Comparison of ENCODE assay signal across 8 cellular contexts in genomic region chr9:69027355-69028097, GRCh38.
DNase-seq lines count a peak whose midpoint lies in the region; ATAC-seq, FAIRE-seq and TF ChIP-seq lines count a peak whose summit lies in the region.

No MANE protein-coding gene starts in this region.

- ATAC-seq in GM21576 (IDR thresholded peaks at IDR 0.05; ENCODE audit: unreplicated experiment), result peak; percentile 78

- no peak overlapping the region for H3K27ac ChIP-seq in brain microvascular endothelial cell

- FAIRE-seq in RCC 7860 (lab: Jason Lieb, UNC), result peak; percentile 28

- no peaks in the 10 kb centered on the region for H3K36me3 ChIP-seq in brain microvascular endothelial cell (replicated peaks)

- in situ Hi-C loops in brain microvascular endothelial cell (cut with HindIII; ENCODE audit: low pct_ligation_motif_present, low sequenced_read_pairs), result no loop called here

- no peak overlapping the region for H3K4me3 ChIP-seq in brain microvascular endothelial cell (ENCODE audit: low read depth, low read length)

- peak; percentile 85 for TF ChIP-seq CTCF in brain microvascular endothelial cell (IDR thresholded peaks at IDR 0.05; ENCODE audit: low read depth, low read length, missing control alignments)

- H3K27me3 ChIP-seq in brain microvascular endothelial cell (replicated peaks), result no peaks in the 10 kb centered on the region

- peak; percentile 21 for DNase-seq in activated CD8-positive, alpha-beta memory T cell treated with anti-CD3 and anti-CD28 coated beads, Interleukin-2, amount 50 U/mL, for 4 hours
- no peak for DNase-seq in activated CD8-positive, alpha-beta memory T cell treated with anti-CD3 and anti-CD28 coated beads, Interleukin-2, amount 50 U/mL, for 48 hours
- DNase-seq in KG1 (lab: John Stamatoyannopoulos, UW), result peak; percentile 45
- DNase-seq in RCC 7860 (ENCODE audit: low spot score), result peak; percentile 44
- peak; percentile 56 for DNase-seq in brain microvascular endothelial cell
- peak; percentile 59 for DNase-seq in kidney glomerular epithelial cell (lab: John Stamatoyannopoulos, UW)
- peak; percentile 3 for DNase-seq in stimulated activated naive CD4-positive, alpha-beta T cell treated with Interleukin-2 at 50 U/mL for 16 hours (lab: John Stamatoyannopoulos, UW)
